Comparison of ENCODE assay signal across 9 cellular contexts in the genomic region with DNA sequence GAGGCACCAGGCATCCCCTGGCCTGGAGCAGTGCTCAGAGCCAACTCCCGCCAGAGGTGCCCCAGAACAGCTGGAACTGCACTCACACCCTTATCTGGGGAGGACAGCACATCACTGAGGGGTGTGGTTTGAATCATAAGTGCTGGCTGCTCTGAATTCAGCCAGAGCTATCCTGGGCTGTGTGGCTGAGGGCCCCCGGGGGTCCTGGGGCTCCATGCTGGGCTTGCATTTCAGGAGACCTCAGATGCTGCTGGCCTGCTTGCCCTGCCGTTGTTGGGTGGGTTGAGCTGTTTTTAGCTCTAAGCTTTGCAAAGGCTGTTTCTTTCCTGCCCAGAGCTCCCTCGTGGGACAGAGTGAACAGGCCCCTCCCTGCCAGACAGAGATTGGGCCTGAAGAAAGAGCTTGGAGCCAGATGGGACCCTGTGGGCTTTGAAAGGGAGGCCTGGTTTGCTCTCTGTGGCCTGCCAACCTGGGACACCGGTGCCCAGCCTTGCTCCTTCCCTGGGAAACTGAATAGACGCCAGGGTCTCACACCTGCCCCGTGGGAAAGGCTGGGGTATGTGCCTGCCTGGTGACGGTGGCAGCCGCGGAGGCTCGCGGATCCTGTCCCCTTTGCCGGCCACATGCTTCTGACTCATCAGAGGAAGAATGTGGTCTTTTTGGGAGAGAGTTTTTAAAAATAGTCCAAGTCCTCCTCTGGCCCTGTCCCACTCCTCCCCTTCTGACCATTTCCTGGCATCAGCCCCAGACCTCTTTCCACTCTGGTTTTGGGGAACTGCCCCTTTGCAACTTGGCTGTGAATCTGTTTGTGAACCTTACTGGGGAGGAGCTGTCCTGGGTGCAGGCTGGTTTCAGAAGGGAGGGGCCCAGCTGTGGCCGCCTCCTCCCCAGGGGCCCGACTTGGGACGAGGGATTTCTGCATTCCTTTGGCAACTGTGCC. TPM values are rescaled to one million over a fixed set of nuclear protein-coding genes. Genes with fewer than 3 reads are reported as not detected.
DNase-seq lines count a peak whose midpoint lies in the region; ATAC-seq and TF ChIP-seq lines count a peak whose summit lies in the region.
"Had no signal": no experiment of that assay in that cellular context is flagged by ENCODE, and none has a peak within 500 bp of the region (broad histone marks: within the 10 kb centered on the region; RNA-seq: fewer than 3 reads in every experiment).

No MANE protein-coding gene starts in this region.

- H2BK15ac ChIP-seq in IMR-90 (ENCODE audit: low read depth, low read length), result peak overlapping the region; percentile 77; the same call in 2 of the 3 replicates

- DNase-seq in IMR-90 (peak; percentile 84), tibial artery (peak; percentile 97 to 99), GM20000 (ENCODE audit: low spot score) (no peak)
- DNase-seq in stimulated activated CD4-positive, alpha-beta T cell treated with anti-CD3 and anti-CD28 coated beads, Interleukin-12 subunit alpha, Interleukin-12 subunit beta, amount 100 ng/mL, for 4 hours, result no peak

- H3K9me3 ChIP-seq in IMR-90 (ENCODE audit: control insufficient read depth, insufficient read depth, low read length), result no peaks in the 10 kb centered on the region
- H3K9me3 ChIP-seq in liver (ENCODE audit: control insufficient read depth in 4 of 4, low read length in 3 of 4), result no peaks in the 10 kb centered on the region
- no peaks in the 10 kb centered on the region for H3K9me3 ChIP-seq in tibial artery

- peaks cover 16% of the 10 kb centered on the region for H3K4me1 ChIP-seq in IMR-90 (ENCODE audit: control insufficient read depth, insufficient read depth, low read length)
- H3K4me1 ChIP-seq in liver (ENCODE audit: control insufficient read depth in 4 of 4, insufficient read depth in 4 of 4, low read length in 3 of 4), result peaks cover 18 to 43% (median 37%) of the 10 kb centered on the region in 4 donors
- H3K4me1 ChIP-seq in tibial artery, result peaks cover 8 to 98% (median 93%) of the 10 kb centered on the region in 4 donors

- peak overlapping the region; percentile 86 for H3K14ac ChIP-seq in IMR-90 (replicated peaks; ENCODE audit: low read depth, low read length)

- intact Hi-C loops in IMR-90 (cut with micrococcal nuclease) (no loop called here), tibial artery (cut with DNase I; ENCODE audit: low total_unique reads) (no loop called here)

- peak overlapping the region; percentile 58 for H4K5ac ChIP-seq in IMR-90 (ENCODE audit: low read depth, low read length)

- peak overlapping the region; percentile 13; the same call in 1 of the 2 replicates for H3K56ac ChIP-seq in IMR-90 (ENCODE audit: extremely low read depth, insufficient read depth, low read length)

- H3K9ac ChIP-seq in IMR-90 (ENCODE audit: low read depth, low read length) (peak overlapping the region; percentile 27), liver (ENCODE audit: low read depth in 1 of 2, low read length in 2 of 2) (peak overlapping the region in 1 of 2 donors; percentile 25)
- H3K9ac ChIP-seq: KMS-11 had no signal

- H4K20me1 ChIP-seq in IMR-90 (ENCODE audit: insufficient read depth, low read length), result peaks cover 5% of the 10 kb centered on the region

- peak overlapping the region; percentile 54 for H2BK20ac ChIP-seq in IMR-90 (ENCODE audit: low read depth, low read length)

- peak overlapping the region; percentile 22 for H2BK5ac ChIP-seq in IMR-90 (ENCODE audit: low read depth, low read length, poor library complexity, severe bottlenecking)

- POLR2A ChIA-PET in IMR-90 (lab: Charles Lee; ENCODE audit: unreplicated experiment), result no interaction called here

- peak overlapping the region; percentile 49 to 82; a peak in 3 of 4 replicates for H4K8ac ChIP-seq in IMR-90 (ENCODE audit: low read depth in 2 of 2, low read length in 2 of 2)

- no peak for TF ChIP-seq RAD21 in IMR-90 (IDR thresholded peaks at IDR 0.05; ENCODE audit: low read length)
- peak; percentile 23 to 56 for TF ChIP-seq RAD21 in liver (IDR thresholded peaks at IDR 0.05)

- in situ Hi-C loops in IMR-90 (cut with MboI; ENCODE audit: low sequenced_read_pairs), result no loop called here

- H3K36me3 ChIP-seq in IMR-90 (ENCODE audit: control insufficient read depth, insufficient read depth, low read length) (no peaks in the 10 kb centered on the region), liver (ENCODE audit: control insufficient read depth in 4 of 4, insufficient read depth in 3 of 4, low read depth in 1 of 4, low read length in 3 of 4) (no peaks in the 10 kb centered on the region), tibial artery (no peaks in the 10 kb centered on the region)

- CTCF ChIA-PET in IMR-90 (lab: Yijun Ruan, JAX), result interaction anchor here (1.1 to 1.6 kb wide), 2 partner anchors 37 to 67 kb away, joined by 3 to 4 read pairs; no protein-coding TSS in a partner anchor

- peak overlapping the region; percentile 88 for H4K91ac ChIP-seq in IMR-90 (ENCODE audit: insufficient read depth, low read depth, low read length)

- H3K27me3 ChIP-seq in IMR-90 (ENCODE audit: control insufficient read depth, insufficient read depth, low read length), result no peaks in the 10 kb centered on the region
- H3K27me3 ChIP-seq in liver (ENCODE audit: control insufficient read depth in 4 of 4, insufficient read depth in 4 of 4, low read length in 3 of 4), result no peaks in the 10 kb centered on the region
- no peaks in the 10 kb centered on the region for H3K27me3 ChIP-seq in tibial artery

- dilution Hi-C loops in IMR-90 (cut with HindIII; ENCODE audit: low sequenced_read_pairs, unreplicated experiment), result no loop called here

- peak overlapping the region; percentile 70; the same call in 1 of the 2 replicates for H3K23ac ChIP-seq in IMR-90 (ENCODE audit: low read depth, low read length)

- H2BK120ac ChIP-seq in IMR-90 (ENCODE audit: low read depth, low read length), result peak overlapping the region; percentile 84

- H2AK5ac ChIP-seq in IMR-90 (ENCODE audit: low read depth, low read length), result peak overlapping the region; percentile 93

- peak overlapping the region; percentile 93 for H2AK9ac ChIP-seq in IMR-90 (replicated peaks; ENCODE audit: low read depth, low read length, poor library complexity)

- WGBS in IMR-90 (ENCODE audit: extremely low coverage in 2 of 2, insufficient read length in 1 of 2), 2 experiments, result 17% methylated on average over 2 of the region's 16 CpGs; no CpG with 5 or more reads in 1 of the 2 experiments
- 24% methylated on average over 16 of the region's 16 CpGs for WGBS in liver

- H3K79me1 ChIP-seq in IMR-90 (ENCODE audit: low read depth in 1 of 2, low read length in 2 of 2), result peaks cover 32 to 64% of the 10 kb centered on the region in 2 experiments

- TF ChIP-seq CTCF in IMR-90 (conservative IDR thresholded peaks at IDR 0.05; ENCODE audit: low read depth, low read length) (no peak), liver (IDR thresholded peaks at IDR 0.05; ENCODE audit: low read depth, low read length, missing input control) (no peak), tibial artery (IDR thresholded peaks at IDR 0.05) (peak in 1 of 2 experiments; percentile 5), GM20000 (IDR thresholded peaks at IDR 0.05; ENCODE audit: extremely low read depth, missing control alignments) (no peak)

- H3K4me2 ChIP-seq in IMR-90 (ENCODE audit: low read depth, low read length), result peak overlapping the region; percentile 25; the same call in 1 of the 2 replicates
- H3K4me2 ChIP-seq: KMS-11 had no signal

- no peak overlapping the region for H3K4me3 ChIP-seq in IMR-90 (ENCODE audit: insufficient read depth, low read depth, low read length)
- no peak overlapping the region for H3K4me3 ChIP-seq in liver (ENCODE audit: low read depth in 1 of 3, low read length in 3 of 3)
- peak overlapping the region in 1 of 2 donors; percentile 27 for H3K4me3 ChIP-seq in tibial artery

- 0 out of 2 replicates have a peak, but pooled peaks have one; percentile 24 for TF ChIP-seq POLR2A in IMR-90 (IDR thresholded peaks at IDR 0.05; ENCODE audit: low read depth, low read length)

- H2AFZ ChIP-seq in IMR-90 (replicated peaks; ENCODE audit: low read length, poor library complexity), result peak overlapping the region; percentile 89

- peak; percentile 85 for ATAC-seq in IMR-90 (ENCODE audit: low read depth)
- no peak for ATAC-seq in HG02973 (IDR thresholded peaks at IDR 0.05; ENCODE audit: unreplicated experiment)
- no peak for ATAC-seq in HG03439 (IDR thresholded peaks at IDR 0.05; ENCODE audit: unreplicated experiment)

- peaks cover 27% of the 10 kb centered on the region for H3K9me1 ChIP-seq in IMR-90 (ENCODE audit: insufficient read depth, low read length)

- peak overlapping the region; percentile 58 for H3K18ac ChIP-seq in IMR-90 (ENCODE audit: low read depth, low read length)

- H3K27ac ChIP-seq in IMR-90 (ENCODE audit: insufficient read depth, low read length) (peak overlapping the region; percentile 60), cingulate gyrus (ENCODE audit: low read depth, low read length) (peak overlapping the region; percentile 90), liver (ENCODE audit: low read depth in 1 of 2, low read length in 2 of 2) (peak overlapping the region; percentile 90), tibial artery (peak overlapping the region; percentile 100)
- H3K27ac ChIP-seq: KMS-11 had no signal

- peak overlapping the region; percentile 88 for H3K4ac ChIP-seq in IMR-90 (ENCODE audit: low read depth, low read length)

- BruUV-seq in IMR-90 (replicated peaks; lab: Mats Ljungman, UMichigan), result no TSS peak

TF ChIP-seq in IMR-90, 13 proteins besides CTCF, POLR2A, EP300 and RAD21 (continues in another document):
- TF ChIP-seq MAFK (IDR thresholded peaks at IDR 0.05; ENCODE audit: low read depth, low read length), result no peak
- 0 out of 2 replicates have a peak, but pooled peaks have one; percentile 34 for TF ChIP-seq BHLHE40 (IDR thresholded peaks at IDR 0.05; ENCODE audit: low read depth, low read length)
- TF ChIP-seq MAZ (IDR thresholded peaks at IDR 0.05; ENCODE audit: borderline replicate concordance, low read depth, low read length), result 0 out of 2 replicates have a peak, but pooled peaks have one; percentile 24

RNA-seq across cellular contexts. Expression of a gene that starts 30.0 kb away (rescaled TPM):
- total RNA-seq in IMR-90 (2012; rRNA removed), result 4.8 and 5.0 TPM in 2 replicates
- polyA plus RNA-seq in IMR-90 (2012; rRNA removed), result 12.4 and 14.5 TPM in 2 replicates
- polyA plus RNA-seq in IMR-90 (2012; cell fraction: cytosol; rRNA removed), result 7.7 and 12.8 TPM in 2 replicates
- polyA plus RNA-seq in IMR-90 (2012; cell fraction: nucleus; rRNA removed; ENCODE audit: low replicate concordance), result 23.3 and 59.8 TPM in 2 replicates
- total RNA-seq in liver, result 100 to 1,000 TPM in 1 of 2 donors, 10 to 100 TPM in 1; 26.3 to 169 TPM
- polyA plus RNA-seq in liver, result 10 to 100 TPM; 54.0 to 60.9 TPM

Comparison
In these comparisons a context has a peak if more than half of its experiments do, and no peak if none do; other contexts are left out.
1. DNase-seq: peak in IMR-90 (single experiment) and tibial artery (2 of 2); none in GM20000 (single experiment) and stimulated activated CD4-positive, alpha-beta T cell treated with anti-CD3 and anti-CD28 coated beads, Interleukin-12 subunit alpha, Interleukin-12 subunit beta, amount 100 ng/mL, for 4 hours (single experiment).
2. Peak in every context shown above with its lines, with median percentiles within 50 percentile points of each other: H3K27ac ChIP-seq.